Comparison of ENCODE assay signal across 8 cellular contexts in genomic region chr15:64093627-64094417, GRCh38. TPM values are rescaled to one million over a fixed set of nuclear protein-coding genes. Genes with fewer than 3 reads are reported as not detected.
DNase-seq lines count a peak whose midpoint lies in the region; ATAC-seq, FAIRE-seq and TF ChIP-seq lines count a peak whose summit lies in the region.

CIAO2A (minus strand) TSS chr15:64093838; CDS start chr15:64093768, 70 bp downstream.

- H3K27ac ChIP-seq in heart left ventricle: peak within 1 kb of the TSS; percentile 80 to 97 (median 88)

- POLR2A ChIA-PET in T-cell (lab: Charles Lee): interaction anchor here (0.6 to 1.0 kb wide), 7 partner anchors 13 to 1212 kb away, joined by 3 to 7 read pairs (median 4); no protein-coding TSS in a partner anchor

- peak; percentile 92 for FAIRE-seq in GM12892 (lab: Jason Lieb, UNC)

- no peaks in the 10 kb centered on the region for H3K9me3 ChIP-seq in heart left ventricle

- H3K4me3 ChIP-seq in heart left ventricle: peak within 1 kb of the TSS; percentile 62 to 88 (median 80)

- CTCF ChIA-PET in T-cell (lab: Charles Lee): interaction anchor here (0.5 to 1.3 kb wide), 9 partner anchors 19 to 801 kb away, joined by 3 to 11 read pairs (median 4); partner anchors contain the start of genes PPIB (in 1 of the 2) and ZNF609 (in 1 of the 2)

- WGBS in heart left ventricle, 4 donors: 0% methylated on average over 38 to 41 of the region's 41 CpGs

- intact Hi-C loops in heart left ventricle (cut with DNase I): loop anchor here in 3 of 10 donors (2.0 to 10.0 kb wide), 3 partner anchors 51 to 69 kb away; partner anchors contain the start of genes PPIB (in 1 of the 3) and SNX22 (in 1 of the 3)

- H3K27me3 Mint-ChIP-seq in T-cell: no peaks in the 10 kb centered on the region
- H3K27me3 Mint-ChIP-seq in type B pancreatic cell: no peaks in the 10 kb centered on the region

- peaks cover 5 to 84% (median 58%) of the 10 kb centered on the region in 12 donors for H3K4me1 ChIP-seq in heart left ventricle

- ATAC-seq in HG02840 (IDR thresholded peaks at IDR 0.05; ENCODE audit: low FRiP score, unreplicated experiment): peak; percentile 66
- peak; percentile 74 to 78 (median 75) for ATAC-seq in T-cell (replicated peaks in 1 of 4)
- peak; percentile 79 to 89 (median 88) for ATAC-seq in heart left ventricle

- H3K4me1 Mint-ChIP-seq in T-cell (peaks cover 73 to 84% (median 83%) of the 10 kb centered on the region in 3 donors), type B pancreatic cell (ENCODE audit: unreplicated experiment) (peaks cover 46% of the 10 kb centered on the region)

- no peaks in the 10 kb centered on the region for H3K27me3 ChIP-seq in heart left ventricle

- H3K9me3 Mint-ChIP-seq in T-cell: no peaks in the 10 kb centered on the region
- no peaks in the 10 kb centered on the region for H3K9me3 Mint-ChIP-seq in type B pancreatic cell

- TF ChIP-seq CTCF in heart left ventricle (IDR thresholded peaks at IDR 0.05) (no peak), type B pancreatic cell (conservative IDR thresholded peaks at IDR 0.05) (no peak)

- DNase-seq in GM12892 (ENCODE audit: insufficient read length) (peak; percentile 55), NCI-H1436 treated with DMSO at 0.1 percent for 48 hours (lab: John Stamatoyannopoulos, UW) (peak; percentile 91), T-cell (peak; percentile 76 to 94 (median 88)), amniotic epithelial cell (ENCODE audit: low read depth) (peak; percentile 99), heart left ventricle (peak; percentile 93 to 97 (median 96)), pons (ENCODE audit: low spot score) (peak; percentile 99), type B pancreatic cell (ENCODE audit: extremely low spot score, unreplicated experiment) (peak; percentile 91)

- peak within 1 kb of the TSS; percentile 99 for H3K4me3 Mint-ChIP-seq in T-cell
- peak within 1 kb of the TSS; percentile 99 for H3K4me3 Mint-ChIP-seq in type B pancreatic cell

- H3K36me3 Mint-ChIP-seq in T-cell (peaks cover 16% of the 10 kb centered on the region), type B pancreatic cell (peaks cover 12% of the 10 kb centered on the region)

- H3K36me3 ChIP-seq in heart left ventricle: peaks cover 0 to 11% (median 2%) of the 10 kb centered on the region in 9 donors

- TF ChIP-seq POLR2A in GM12892 (IDR thresholded peaks at IDR 0.05; ENCODE audit: low read depth, low read length) (no peak), heart left ventricle (IDR thresholded peaks at IDR 0.05) (peak in 1 of 2 donors; percentile 66)

- H3K27ac Mint-ChIP-seq in T-cell: peak within 1 kb of the TSS; percentile 98 to 100
- H3K27ac Mint-ChIP-seq in type B pancreatic cell: peak within 1 kb of the TSS; percentile 98

RNA-seq across cellular contexts. Expression of gene CIAO2A, which starts in this region (rescaled TPM):
- polyA plus RNA-seq in GM12892 (2012; ENCODE audit: missing spikeins): 151 TPM
- total RNA-seq in T-cell (10 to 100 TPM; 21.9 to 31.1 (median 25.9) TPM), heart left ventricle (10 to 100 TPM; 41.6 to 79.5 (median 55.4) TPM), type B pancreatic cell (ENCODE audit: low replicate concordance) (59.8 and 69.7 TPM in 2 replicates)
- polyA plus RNA-seq in heart left ventricle: 100 to 1,000 TPM; 111 to 114 TPM

Comparison
In these comparisons a context has a peak if more than half of its experiments do, and no peak if none do; other contexts are left out.
1. Peak in every context shown above with its lines: DNase-seq, ATAC-seq, H3K4me3 ChIP-seq and H3K27ac ChIP-seq.